In the genomic region with DNA sequence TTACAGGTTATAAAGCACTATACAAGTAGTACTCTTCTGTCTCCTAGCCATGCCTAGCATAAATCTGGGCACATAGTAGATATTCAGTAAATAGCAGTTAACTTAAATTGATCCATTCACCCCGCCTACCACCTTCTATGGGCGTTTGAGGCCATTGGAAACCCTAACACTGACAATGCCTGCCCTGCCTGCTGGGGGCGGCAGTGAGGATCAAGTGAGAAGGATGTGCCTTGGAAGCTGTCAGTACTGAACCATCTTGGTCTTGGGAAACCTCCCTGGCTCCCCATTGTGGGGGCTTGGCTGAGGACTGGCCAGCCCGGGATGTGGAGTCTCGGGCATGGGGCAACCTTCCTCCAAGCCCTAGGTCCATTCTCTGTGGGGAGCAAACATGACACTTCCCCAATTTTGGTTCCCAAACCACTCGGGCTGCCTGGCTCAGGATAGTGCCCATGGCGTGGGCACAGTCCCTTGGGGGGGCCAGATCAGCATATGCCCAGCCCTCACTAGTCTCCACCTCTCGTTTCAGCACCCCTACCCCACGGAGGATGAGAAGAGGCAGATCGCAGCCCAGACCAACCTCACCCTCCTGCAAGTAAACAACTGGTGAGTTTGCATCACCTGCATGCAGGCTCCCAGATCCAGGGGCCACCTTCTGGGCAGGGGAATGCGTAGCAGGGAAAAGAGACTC, we compare ENCODE assay signal across 15 cellular contexts.
A peak's percentile ranks its signal among the peaks of the same experiment; 100 is the strongest.
DNase-seq lines count a peak whose midpoint lies in the region; ATAC-seq, FAIRE-seq and TF ChIP-seq lines count a peak whose summit lies in the region.
"Had no signal": no experiment of that assay in that cellular context is flagged by ENCODE, and none has a peak within 500 bp of the region (broad histone marks: within the 10 kb centered on the region; RNA-seq: fewer than 3 reads in every experiment).

No MANE protein-coding gene starts in this region.

- no peak for FAIRE-seq in GM12878 (lab: Jason Lieb, UNC)
- no peak for FAIRE-seq in GM12892 (lab: Jason Lieb, UNC)
- FAIRE-seq: H54 had no signal

- intact Hi-C loops in GM12878 (cut with micrococcal nuclease; ENCODE audit: unreplicated experiment) = no loop called here

- TF ChIP-seq CTCF in GM12875 (IDR thresholded peaks at IDR 0.05; ENCODE audit: borderline replicate concordance, insufficient read depth, low read depth, low read length) = 0 out of 2 replicates have a peak, but pooled peaks have one; percentile 18
- 0 out of 2 replicates have a peak, but pooled peaks have one; percentile 3 for TF ChIP-seq CTCF in LNCaP clone FGC (IDR thresholded peaks at IDR 0.05; ENCODE audit: control insufficient read depth, extremely low read depth, insufficient read depth)
- TF ChIP-seq CTCF in GM12878 (IDR thresholded peaks at IDR 0.05 in 2 of 3, conservative IDR thresholded peaks at IDR 0.05 in 1 of 3; ENCODE audit: control insufficient read depth in 2 of 3, extremely low read depth in 1 of 3, insufficient read depth in 1 of 3, low read depth in 3 of 3, low read length in 3 of 3) = peak in 2 of 3 experiments; percentile 9 to 27; a peak in 1 of 6 replicates
- peak; percentile 14 for TF ChIP-seq CTCF in neural progenitor cell (IDR thresholded peaks at IDR 0.05)
- TF ChIP-seq CTCF in GM10248 (IDR thresholded peaks at IDR 0.05; ENCODE audit: control extremely low read depth, extremely low read depth, low read depth, missing control alignments) = no peak

- TF ChIP-seq EP300 in GM12878 (IDR thresholded peaks at IDR 0.05; ENCODE audit: borderline replicate concordance in 1 of 2, control insufficient read depth in 1 of 2, low read depth in 2 of 2, low read length in 2 of 2) = no peak

- CTCF ChIA-PET in GM12878 (lab: Yijun Ruan, JAX) (interaction anchor here (0.6 to 6.3 kb wide), 28 partner anchors 9 to 592 kb away, joined by 3 to 85 read pairs (median 4); partner anchors contain the start of gene FEZ1), GM10248 (lab: Yijun Ruan, JAX) (interaction anchor here (0.6 to 5.5 kb wide), 14 partner anchors 11 to 457 kb away, joined by 3 to 40 read pairs (median 4); no protein-coding TSS in a partner anchor)

- H3K4me2 ChIP-seq in GM12878 (ENCODE audit: control insufficient read depth, insufficient read depth) (no peak overlapping the region), neural progenitor cell (no peak overlapping the region)

- TF ChIP-seq POLR2A in GM12878 (IDR thresholded peaks at IDR 0.05; ENCODE audit: low read depth, low read length) (no peak), GM12892 (IDR thresholded peaks at IDR 0.05; ENCODE audit: low read depth, low read length) (no peak)

- SMC1A ChIA-PET in GM12878 (lab: Charles Lee; ENCODE audit: uncharacterized antibody, unreplicated experiment) = interaction anchor here (0.8 to 1.2 kb wide), 5 partner anchors 15 to 338 kb away, joined by 3 to 4 read pairs (median 3); no protein-coding TSS in a partner anchor

- POLR2A ChIA-PET in GM12878 (lab: Charles Lee) = no interaction called here
- POLR2A ChIA-PET in GM10248 (lab: Yijun Ruan, JAX) = no interaction called here

- H3K4me3 ChIP-seq in GM12875 (ENCODE audit: low read depth, low read length) = no peak overlapping the region
- no peak overlapping the region for H3K4me3 ChIP-seq in LNCaP clone FGC (ENCODE audit: low read depth, low read length)
- H3K4me3 ChIP-seq in GM12878 = no peak overlapping the region
- no peak overlapping the region for H3K4me3 ChIP-seq in neural progenitor cell
- H3K4me3 ChIP-seq: coronary artery, left ventricle myocardium inferior, right atrium auricular region, tibial artery had no signal

- in situ Hi-C loops in GM12878 (cut with MboI) = loop anchor here (10.0 kb wide), 1 partner anchor 446 kb away; no protein-coding TSS in a partner anchor

- H3K79me2 ChIP-seq in GM12878 (ENCODE audit: control insufficient read depth, insufficient read depth, low read length) (no peaks in the 10 kb centered on the region), neural progenitor cell (ENCODE audit: low read depth) (no peaks in the 10 kb centered on the region)

- H3K27ac Mint-ChIP-seq in neural progenitor cell = no peak overlapping the region
- H3K27ac Mint-ChIP-seq in natural killer cell treated with Interleukin-12 subunit alpha and Interleukin-12 subunit beta and Interleukin-15 and Interleukin-18, amount 100 ng/mL, for 72 hours = no peak overlapping the region
- H3K27ac Mint-ChIP-seq: activated naive CD4-positive, alpha-beta T cell treated with anti-CD3 and anti-CD28 coated beads, Interleukin-2, amount 10 ng/mL, durations not matched to agents 7 days and 5 days had no signal

- H3K4me3 Mint-ChIP-seq in neural progenitor cell = no peak overlapping the region
- no peak overlapping the region for H3K4me3 Mint-ChIP-seq in natural killer cell treated with Interleukin-12 subunit alpha and Interleukin-12 subunit beta and Interleukin-15 and Interleukin-18, amount 100 ng/mL, for 72 hours
- H3K4me3 Mint-ChIP-seq: activated naive CD4-positive, alpha-beta T cell treated with anti-CD3 and anti-CD28 coated beads, Interleukin-2, amount 10 ng/mL, durations not matched to agents 7 days and 5 days had no signal

- H3K27me3 Mint-ChIP-seq in neural progenitor cell (ENCODE audit: insufficient read depth, low read depth) = no peaks in the 10 kb centered on the region
- peaks cover 13 to 18% of the 10 kb centered on the region in 2 donors for H3K27me3 Mint-ChIP-seq in natural killer cell treated with Interleukin-12 subunit alpha and Interleukin-12 subunit beta and Interleukin-15 and Interleukin-18, amount 100 ng/mL, for 72 hours

- peak; percentile 54 for ATAC-seq in GM12878
- no peak for ATAC-seq in GM19455 (IDR thresholded peaks at IDR 0.05; ENCODE audit: unreplicated experiment)
- no peak for ATAC-seq in natural killer cell treated with Interleukin-12 subunit alpha and Interleukin-12 subunit beta and Interleukin-15 and Interleukin-18, amount 100 ng/mL, for 72 hours

- H3K9me3 Mint-ChIP-seq in neural progenitor cell = no peaks in the 10 kb centered on the region
- H3K9me3 Mint-ChIP-seq in natural killer cell treated with Interleukin-12 subunit alpha and Interleukin-12 subunit beta and Interleukin-15 and Interleukin-18, amount 100 ng/mL, for 72 hours = no peaks in the 10 kb centered on the region
- H3K9me3 Mint-ChIP-seq: activated naive CD4-positive, alpha-beta T cell treated with anti-CD3 and anti-CD28 coated beads, Interleukin-2, amount 10 ng/mL, durations not matched to agents 7 days and 5 days had no signal

- H3K4me1 ChIP-seq in GM12878 (ENCODE audit: control insufficient read depth, insufficient read depth, low read length) (no peaks in the 10 kb centered on the region), neural progenitor cell (no peaks in the 10 kb centered on the region)
- H3K4me1 ChIP-seq: BE2C had no signal

- H3K9ac ChIP-seq in GM12878 (ENCODE audit: control insufficient read depth, insufficient read depth, low read length) = no peak overlapping the region
- no peak overlapping the region for H3K9ac ChIP-seq in neural progenitor cell

- peaks cover 16% of the 10 kb centered on the region for H3K36me3 Mint-ChIP-seq in neural progenitor cell
- no peaks in the 10 kb centered on the region for H3K36me3 Mint-ChIP-seq in natural killer cell treated with Interleukin-12 subunit alpha and Interleukin-12 subunit beta and Interleukin-15 and Interleukin-18, amount 100 ng/mL, for 72 hours
- H3K36me3 Mint-ChIP-seq: activated naive CD4-positive, alpha-beta T cell treated with anti-CD3 and anti-CD28 coated beads, Interleukin-2, amount 10 ng/mL, durations not matched to agents 7 days and 5 days had no signal

- H3K27ac ChIP-seq in GM12878 (ENCODE audit: control insufficient read depth, insufficient read depth) (no peak overlapping the region), neural progenitor cell (no peak overlapping the region)
- H3K27ac ChIP-seq: coronary artery, tibial artery had no signal

- H2AFZ ChIP-seq in GM12878 (ENCODE audit: control insufficient read depth, low read depth, low read length) = no peak overlapping the region
- H2AFZ ChIP-seq in neural progenitor cell (replicated peaks) = no peak overlapping the region

- 10% methylated on average over 11 of the region's 11 CpGs for WGBS in GM12878 (ENCODE audit: insufficient coverage, insufficient replicate concordance, low lambda C conversion rate, missing lambda C conversion rate)

- TF ChIP-seq RAD21 in GM12878 (IDR thresholded peaks at IDR 0.05; ENCODE audit: insufficient read depth, low read depth, low read length) = no peak

- H3F3A ChIP-seq in neural progenitor cell (ENCODE audit: low read depth) = no peaks in the 10 kb centered on the region

- H3K36me3 ChIP-seq in GM12878 (ENCODE audit: control insufficient read depth in 2 of 2, insufficient read depth in 2 of 2, low read length in 1 of 2) = no peaks in the 10 kb centered on the region
- no peaks in the 10 kb centered on the region for H3K36me3 ChIP-seq in neural progenitor cell
- H3K36me3 ChIP-seq: BE2C, left ventricle myocardium inferior, right atrium auricular region had no signal

- H3K9me3 ChIP-seq in GM12878 (replicated peaks; ENCODE audit: control insufficient read depth, insufficient read depth, low read length) = no peaks in the 10 kb centered on the region
- no peaks in the 10 kb centered on the region for H3K9me3 ChIP-seq in neural progenitor cell (ENCODE audit: low read depth)
- H3K9me3 ChIP-seq: BE2C, left ventricle myocardium inferior, right atrium auricular region, tibial artery had no signal

- BruUV-seq in GM12878 (replicated peaks; lab: Mats Ljungman, UMichigan) = no TSS peak

- RAD21 ChIA-PET in GM12878 (lab: Charles Lee; ENCODE audit: unreplicated experiment) = interaction anchor here (0.7 to 1.9 kb wide), 10 partner anchors 14 to 337 kb away, joined by 3 to 8 read pairs (median 3); no protein-coding TSS in a partner anchor

- no peaks in the 10 kb centered on the region for H4K20me1 ChIP-seq in GM12878 (ENCODE audit: control insufficient read depth, insufficient read depth)
- H4K20me1 ChIP-seq in neural progenitor cell (ENCODE audit: low read depth) = no peaks in the 10 kb centered on the region

- H3K27me3 ChIP-seq in GM12878 (replicated peaks in 1 of 2; ENCODE audit: control insufficient read depth in 2 of 2, insufficient read depth in 2 of 2, low read length in 1 of 2) = peaks cover 0 to 3% of the 10 kb centered on the region in 2 experiments; a peak in 2 of 4 replicates
- H3K27me3 ChIP-seq in neural progenitor cell = no peaks in the 10 kb centered on the region
- H3K27me3 ChIP-seq: right atrium auricular region, tibial artery had no signal

- peaks cover 7% of the 10 kb centered on the region for H3K4me1 Mint-ChIP-seq in neural progenitor cell
- peaks cover 6 to 7% of the 10 kb centered on the region in 2 donors for H3K4me1 Mint-ChIP-seq in natural killer cell treated with Interleukin-12 subunit alpha and Interleukin-12 subunit beta and Interleukin-15 and Interleukin-18, amount 100 ng/mL, for 72 hours (ENCODE audit: low read depth in 2 of 2)
- H3K4me1 Mint-ChIP-seq: activated naive CD4-positive, alpha-beta T cell treated with anti-CD3 and anti-CD28 coated beads, Interleukin-2, amount 10 ng/mL, durations not matched to agents 7 days and 5 days had no signal

- DNase-seq in LNCaP clone FGC (ENCODE audit: low read depth) (no peak), GM12878 (ENCODE audit: low read depth, low spot score) (no peak), neural progenitor cell (ENCODE audit: low spot score) (no peak), GM12892 (ENCODE audit: insufficient read length) (no peak), GM10248 (ENCODE audit: extremely low spot score) (no peak)
- no peak for DNase-seq in natural killer cell treated with Interleukin-12 subunit alpha and Interleukin-12 subunit beta and Interleukin-15 and Interleukin-18, amount 100 ng/mL, for 72 hours (ENCODE audit: low spot score)
